ENCODE assay signal across 9 cellular contexts in genomic region chr10:122019414-122019975, GRCh38. TPM values are rescaled to one million over a fixed set of nuclear protein-coding genes. Genes with fewer than 3 reads are reported as not detected.
DNase-seq lines count a peak whose midpoint lies in the region; ATAC-seq, FAIRE-seq and TF ChIP-seq lines count a peak whose summit lies in the region.
"Had no signal": no experiment of that assay in that cellular context is flagged by ENCODE, and none has a peak within 500 bp of the region (broad histone marks: within the 10 kb centered on the region; RNA-seq: fewer than 3 reads in every experiment).

No MANE protein-coding gene starts in this region.

- H4K20me1 ChIP-seq in KMS-11 (ENCODE audit: insufficient read depth) (no peaks in the 10 kb centered on the region), astrocyte (ENCODE audit: insufficient read depth, low read length) (no peaks in the 10 kb centered on the region)

- H2AFZ ChIP-seq in KMS-11 (ENCODE audit: low read depth) (peak overlapping the region; percentile 64), astrocyte (ENCODE audit: low read depth, low read length) (no peak overlapping the region)

- no peak for DNase-seq in astrocyte (ENCODE audit: low read depth)
- DNase-seq in kidney tubule cell (ENCODE audit: low spot score) = peak; percentile 93
- DNase-seq in suprapubic skin (ENCODE audit: low spot score in 2 of 2) = peak in 1 of 2 donors; percentile 84
- DNase-seq in GM12891 (ENCODE audit: insufficient read length, low spot score) = no peak
- DNase-seq in activated CD8-positive, alpha-beta memory T cell treated with anti-CD3 and anti-CD28 coated beads, Interleukin-2, amount 50 U/mL, for 4 hours = no peak
- no peak for DNase-seq in stimulated activated naive CD4-positive, alpha-beta T cell treated with Interleukin-2 at 50 U/mL for 16 hours (lab: John Stamatoyannopoulos, UW)

- H3K4me2 ChIP-seq in KMS-11 (peak overlapping the region; percentile 60), astrocyte (ENCODE audit: low read length) (peak overlapping the region; percentile 33)

- H3K36me3 ChIP-seq in KMS-11 (ENCODE audit: insufficient read depth) (no peaks in the 10 kb centered on the region), astrocyte (ENCODE audit: insufficient read depth, low read length) (no peaks in the 10 kb centered on the region), suprapubic skin (no peaks in the 10 kb centered on the region)

- peak overlapping the region; percentile 90 for H3K27ac ChIP-seq in KMS-11
- no peak overlapping the region for H3K27ac ChIP-seq in astrocyte (ENCODE audit: low read depth, low read length)
- H3K27ac ChIP-seq in suprapubic skin = peak overlapping the region; percentile 94

- TF ChIP-seq POLR2A in suprapubic skin (IDR thresholded peaks at IDR 0.05) (no peak), GM12891 (IDR thresholded peaks at IDR 0.05; ENCODE audit: low read depth, low read length) (no peak)

- peaks cover 5% of the 10 kb centered on the region for H3K27me3 Mint-ChIP-seq in astrocyte (ENCODE audit: low read depth, unreplicated experiment)

- no peak overlapping the region for H3K27ac Mint-ChIP-seq in astrocyte (ENCODE audit: unreplicated experiment)

- H3K4me1 ChIP-seq in KMS-11 (ENCODE audit: low read depth, poor library complexity, severe bottlenecking) = peaks cover 14% of the 10 kb centered on the region
- H3K4me1 ChIP-seq in astrocyte (ENCODE audit: insufficient read depth, low read length) = no peaks in the 10 kb centered on the region
- peaks cover 35% of the 10 kb centered on the region for H3K4me1 ChIP-seq in suprapubic skin

- ATAC-seq in GM21526 (IDR thresholded peaks at IDR 0.05; ENCODE audit: low FRiP score, unreplicated experiment) = no peak

- no peak overlapping the region for H3K4me3 Mint-ChIP-seq in astrocyte (ENCODE audit: unreplicated experiment)

- no peaks in the 10 kb centered on the region for H3K9me3 ChIP-seq in astrocyte (ENCODE audit: insufficient read depth, low read depth, low read length)
- H3K9me3 ChIP-seq in suprapubic skin = no peaks in the 10 kb centered on the region

- no peak overlapping the region for H3K4me3 ChIP-seq in KMS-11 (IDR thresholded peaks at IDR 0.05; ENCODE audit: insufficient read depth, low read depth, low read length)
- no peak overlapping the region for H3K4me3 ChIP-seq in astrocyte (ENCODE audit: insufficient read depth, low read depth, low read length)
- peak overlapping the region; percentile 42 for H3K4me3 ChIP-seq in suprapubic skin

- no peaks in the 10 kb centered on the region for H3K36me3 Mint-ChIP-seq in astrocyte (ENCODE audit: low read depth, unreplicated experiment)

- H3K27me3 ChIP-seq in KMS-11 (ENCODE audit: insufficient read depth, low read depth) = no peaks in the 10 kb centered on the region
- peaks cover 22% of the 10 kb centered on the region for H3K27me3 ChIP-seq in astrocyte (ENCODE audit: insufficient read depth, low read length)
- H3K27me3 ChIP-seq in suprapubic skin = no peaks in the 10 kb centered on the region

- FAIRE-seq in astrocyte (lab: Jason Lieb, UNC) = no peak
- FAIRE-seq in GM12891 (lab: Jason Lieb, UNC) = no peak
- FAIRE-seq: islet of Langerhans had no signal

- H3K9me3 Mint-ChIP-seq in astrocyte (ENCODE audit: unreplicated experiment) = peaks cover 4% of the 10 kb centered on the region

- no peak for TF ChIP-seq CTCF in KMS-11 (conservative IDR thresholded peaks at IDR 0.05; ENCODE audit: low read depth, low read length)
- no peak for TF ChIP-seq CTCF in astrocyte (IDR thresholded peaks at IDR 0.05; ENCODE audit: insufficient read depth, low read depth, low read length)
- no peak for TF ChIP-seq CTCF in suprapubic skin (IDR thresholded peaks at IDR 0.05)

- H3K4me1 Mint-ChIP-seq in astrocyte (ENCODE audit: low read depth, unreplicated experiment) = no peaks in the 10 kb centered on the region

- WGBS in suprapubic skin = 52% methylated on average over 24 of the region's 24 CpGs

- H3K9ac ChIP-seq in KMS-11 (peak overlapping the region; percentile 92), astrocyte (ENCODE audit: low read length) (no peak overlapping the region)

- H3K79me2 ChIP-seq in KMS-11 (ENCODE audit: insufficient read depth, low read depth) (no peaks in the 10 kb centered on the region), astrocyte (ENCODE audit: insufficient read depth, low read length) (no peaks in the 10 kb centered on the region)

- no peak for TF ChIP-seq EP300 in suprapubic skin (IDR thresholded peaks at IDR 0.05)

TF ChIP-seq in GM12891, 5 proteins besides CTCF, POLR2A, EP300 and RAD21:
- no peak for TF ChIP-seq SPI1 (IDR thresholded peaks at IDR 0.05; ENCODE audit: low read depth, low read length)

RNA-seq across cellular contexts. Expression of gene TACC2, which starts 30.5 kb away (rescaled TPM):
- total RNA-seq in astrocyte (16.5 and 22.0 TPM in 2 replicates), suprapubic skin (100 to 1,000 TPM; 206 to 606 (median 261) TPM)
- 0.09 TPM for polyA plus RNA-seq in GM12891 (2012; ENCODE audit: low read depth, missing spikeins)

RNA-seq across cellular contexts. Expression of gene NSMCE4A, which starts 44.5 kb away (rescaled TPM):
- total RNA-seq in astrocyte (9.5 and 13.1 TPM in 2 replicates), suprapubic skin (100 to 1,000 TPM in 1 of 4 donors, 10 to 100 TPM in 3; 52.7 to 168 (median 66.4) TPM)
- 35.5 TPM for polyA plus RNA-seq in GM12891 (2012; ENCODE audit: low read depth, missing spikeins)
